Comparison of ENCODE assay signal across 23 cellular contexts in the genomic region with DNA sequence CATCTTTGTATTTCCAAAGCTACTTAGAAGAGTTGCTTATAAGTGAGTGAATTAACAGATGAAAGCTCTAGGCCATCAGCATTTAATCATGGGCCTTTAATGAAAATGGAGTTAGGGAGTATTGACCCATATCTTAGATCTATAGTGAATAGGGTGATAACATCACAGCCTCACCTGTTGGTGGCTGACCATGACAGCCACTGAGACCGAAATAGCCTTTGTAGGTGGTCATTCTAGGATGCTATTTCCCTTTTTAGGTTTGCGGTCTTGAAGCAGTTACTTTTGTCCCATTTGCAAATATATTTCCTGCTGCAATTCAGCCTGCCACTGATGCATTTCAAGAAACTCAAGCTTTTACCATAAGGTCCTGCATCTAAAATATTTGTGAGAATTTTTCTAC.
DNase-seq lines count a peak whose midpoint lies in the region; ATAC-seq and FAIRE-seq lines count a peak whose summit lies in the region.
"Had no signal": no experiment of that assay in that cellular context is flagged by ENCODE, and none has a peak within 500 bp of the region (broad histone marks: within the 10 kb centered on the region; RNA-seq: fewer than 3 reads in every experiment).

No MANE protein-coding gene starts in this region.

- DNase-seq in GM18507 (ENCODE audit: extremely low spot score, insufficient read length, low read depth) (no peak), RCC 7860 (ENCODE audit: low spot score) (no peak), T-helper 2 cell (no peak), cerebellum (ENCODE audit: low spot score) (no peak), urothelium cell line (ENCODE audit: low spot score) (no peak)
- DNase-seq: Calu3; CD8-positive, alpha-beta memory T cell; DMS153; H9; HFFc6; MG63; NCI-H1048; NCI-H1417 treated with DMSO at 0.1 percent for 48 hours; NCI-H187; NCI-H446; NCI-H526; OCI-M1 had no signal

- peak; percentile 31 for FAIRE-seq in GM18507 (lab: Jason Lieb, UNC)
- FAIRE-seq in RCC 7860 (lab: Jason Lieb, UNC) = no peak
- FAIRE-seq in urothelium cell line (lab: Jason Lieb, UNC) = no peak
- FAIRE-seq: HepG2, K562 had no signal

- ATAC-seq in GM19395 (IDR thresholded peaks at IDR 0.05; ENCODE audit: unreplicated experiment) (peak; percentile 55), HG02852 (IDR thresholded peaks at IDR 0.05; ENCODE audit: unreplicated experiment) (peak; percentile 71), HG03565 (IDR thresholded peaks at IDR 0.05; ENCODE audit: unreplicated experiment) (peak; percentile 56)
- ATAC-seq: HepG2, K562, Right ventricle myocardium inferior had no signal
